28 cellular contexts compared by ENCODE assay signal in the genomic region with DNA sequence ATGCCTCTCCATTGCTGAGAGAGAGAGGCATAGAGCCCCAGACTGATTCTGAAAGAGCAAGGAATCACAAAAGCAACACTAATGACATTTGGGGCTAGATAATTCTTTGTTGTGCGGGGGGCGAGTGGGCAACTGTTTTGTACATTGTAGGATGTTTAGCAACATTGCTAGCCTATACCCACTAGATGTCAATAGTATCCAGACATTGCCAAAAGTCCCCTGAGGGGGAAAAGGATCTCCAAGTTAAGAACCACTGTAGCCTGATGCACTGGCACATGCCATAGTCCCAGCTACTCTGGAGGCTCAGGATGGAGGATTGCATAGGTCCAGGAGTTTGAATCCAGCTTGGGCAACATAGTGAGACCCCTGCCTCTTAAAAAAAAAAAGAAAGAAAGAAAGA. TPM values are rescaled to one million over a fixed set of nuclear protein-coding genes. Genes with fewer than 3 reads are reported as not detected.
A peak's percentile ranks its signal among the peaks of the same experiment; 100 is the strongest.
DNase-seq lines count a peak whose midpoint lies in the region; ATAC-seq, FAIRE-seq and TF ChIP-seq lines count a peak whose summit lies in the region.
"Had no signal": no experiment of that assay in that cellular context is flagged by ENCODE, and none has a peak within 500 bp of the region (broad histone marks: within the 10 kb centered on the region; RNA-seq: fewer than 3 reads in every experiment).

No MANE protein-coding gene starts in this region.

- no peak for FAIRE-seq in GM12891 (lab: Jason Lieb, UNC)
- FAIRE-seq: GM18507 had no signal

- H3K4me2 ChIP-seq in SK-N-SH = no peak overlapping the region
- H3K4me2 ChIP-seq: smooth muscle cell had no signal

- H3K27ac ChIP-seq in SK-N-SH (ENCODE audit: low read depth in 2 of 2, low read length in 1 of 2) = no peak overlapping the region
- no peak overlapping the region for H3K27ac ChIP-seq in foreskin keratinocyte
- H3K27ac ChIP-seq: 22Rv1, left lung, prostate gland, RWPE1 had no signal

- DNase-seq in DMS 273 (lab: John Stamatoyannopoulos, UW; ENCODE audit: unreplicated experiment) (peak; percentile 9), DMS 273 treated with DMSO at 0.1 percent for 48 hours (lab: John Stamatoyannopoulos, UW) (no peak), M059J (ENCODE audit: low read depth) (peak; percentile 28), SK-N-SH (no peak), foreskin keratinocyte (no peak), GM12891 (ENCODE audit: insufficient read length, low spot score) (no peak)
- DNase-seq: activated CD4-positive, alpha-beta memory T cell treated with anti-CD3 and anti-CD28 coated beads for 36 hours; activated naive CD4-positive, alpha-beta T cell treated with Interleukin-2 at 50 U/mL for 16 hours; activated T-cell treated with anti-CD3 and anti-CD28 coated beads, Interleukin-2, amount 50 U/mL, for 1 hour; C1 segment of cervical spinal cord; effector memory CD4-positive, alpha-beta T cell; head of caudate nucleus; KBM-7; left lung; midbrain; NCI-H1417; NCI-H774; nephron progenitor cell; stimulated activated CD4-positive, alpha-beta T cell treated with anti-CD3 and anti-CD28 coated beads, Interleukin-4, amount 100 ng/mL, for 1 hour; T-helper 1 cell had no signal

- TF ChIP-seq CTCF in SK-N-SH (IDR thresholded peaks at IDR 0.05) (0 out of 2 replicates have a peak, but pooled peaks have one; percentile 14), foreskin keratinocyte (conservative IDR thresholded peaks at IDR 0.05) (peak; percentile 36)

- H3F3A ChIP-seq in SK-N-SH (replicated peaks; ENCODE audit: insufficient read depth) = peaks cover 4% of the 10 kb centered on the region

- CTCF ChIA-PET in SK-N-SH (lab: Yijun Ruan, JAX) = no interaction called here

- no peaks in the 10 kb centered on the region for H4K20me1 ChIP-seq in SK-N-SH (ENCODE audit: insufficient read depth)

- TF ChIP-seq POLR2A in GM12891 (IDR thresholded peaks at IDR 0.05; ENCODE audit: low read depth, low read length) = no peak

- H3K4me1 ChIP-seq in SK-N-SH (ENCODE audit: control insufficient read depth in 1 of 2, insufficient read depth in 2 of 2, low read depth in 1 of 2, low read length in 1 of 2) (peaks cover 0 to 2% of the 10 kb centered on the region in 2 experiments; a peak in 1 of 4 replicates), foreskin keratinocyte (no peaks in the 10 kb centered on the region)
- H3K4me1 ChIP-seq: left lung, prostate gland had no signal

- TF ChIP-seq RAD21 in SK-N-SH (IDR thresholded peaks at IDR 0.05; ENCODE audit: low read length) = peak; percentile 32; the same call in 1 of the 2 replicates

- TF ChIP-seq EP300 in SK-N-SH (IDR thresholded peaks at IDR 0.05; ENCODE audit: borderline replicate concordance in 1 of 2, low read depth in 1 of 2, low read length in 1 of 2) = no peak

- 85% methylated on average over 2 of the region's 2 CpGs for WGBS in SK-N-SH (ENCODE audit: low lambda C conversion rate)

- ATAC-seq in foreskin keratinocyte (no peak), GM19328 (IDR thresholded peaks at IDR 0.05; ENCODE audit: unreplicated experiment) (no peak), GM18502 (IDR thresholded peaks at IDR 0.05; ENCODE audit: poor library complexity, unreplicated experiment) (no peak)
- ATAC-seq: left lung, WTC11 had no signal

- no peak overlapping the region for H3K9ac ChIP-seq in SK-N-SH

- H3K36me3 ChIP-seq in SK-N-SH (replicated peaks in 1 of 2; ENCODE audit: control insufficient read depth in 1 of 2, insufficient read depth in 2 of 2, low read length in 1 of 2) = no peaks in the 10 kb centered on the region
- H3K36me3 ChIP-seq: left lung, prostate gland had no signal

- H2AFZ ChIP-seq in SK-N-SH (ENCODE audit: low read depth) = no peak overlapping the region

- H3K79me2 ChIP-seq in SK-N-SH (ENCODE audit: insufficient read depth) = no peaks in the 10 kb centered on the region

- no peaks in the 10 kb centered on the region for H3K9me2 ChIP-seq in SK-N-SH

- POLR2A ChIA-PET in SK-N-SH (lab: Yijun Ruan, JAX) = no interaction called here

- no peak overlapping the region for H3K4me3 ChIP-seq in SK-N-SH (ENCODE audit: low read depth in 2 of 2, low read length in 1 of 2)
- H3K4me3 ChIP-seq: left lung, prostate gland, smooth muscle cell had no signal

- H3K27me3 ChIP-seq in SK-N-SH (ENCODE audit: insufficient read depth) = no peaks in the 10 kb centered on the region
- H3K27me3 ChIP-seq in foreskin keratinocyte = peaks cover 24% of the 10 kb centered on the region
- H3K27me3 ChIP-seq: left lung had no signal

- no peaks in the 10 kb centered on the region for H3K9me3 ChIP-seq in SK-N-SH
- H3K9me3 ChIP-seq: left lung, prostate gland had no signal

TF ChIP-seq in SK-N-SH, 30 proteins besides CTCF, POLR2A, EP300 and RAD21 (continues in another document):
- no peak for TF ChIP-seq JUND (IDR thresholded peaks at IDR 0.05)
- no peak for TF ChIP-seq ELF1 (IDR thresholded peaks at IDR 0.05)
- no peak for TF ChIP-seq TEAD4 (IDR thresholded peaks at IDR 0.05; ENCODE audit: borderline replicate concordance, insufficient read depth)
- TF ChIP-seq EZH2phosphoT487 (IDR thresholded peaks at IDR 0.05; ENCODE audit: borderline replicate concordance, low read depth) = no peak
- no peak for TF ChIP-seq NFIC (IDR thresholded peaks at IDR 0.05; ENCODE audit: borderline replicate concordance)
- TF ChIP-seq, protein P1, sequence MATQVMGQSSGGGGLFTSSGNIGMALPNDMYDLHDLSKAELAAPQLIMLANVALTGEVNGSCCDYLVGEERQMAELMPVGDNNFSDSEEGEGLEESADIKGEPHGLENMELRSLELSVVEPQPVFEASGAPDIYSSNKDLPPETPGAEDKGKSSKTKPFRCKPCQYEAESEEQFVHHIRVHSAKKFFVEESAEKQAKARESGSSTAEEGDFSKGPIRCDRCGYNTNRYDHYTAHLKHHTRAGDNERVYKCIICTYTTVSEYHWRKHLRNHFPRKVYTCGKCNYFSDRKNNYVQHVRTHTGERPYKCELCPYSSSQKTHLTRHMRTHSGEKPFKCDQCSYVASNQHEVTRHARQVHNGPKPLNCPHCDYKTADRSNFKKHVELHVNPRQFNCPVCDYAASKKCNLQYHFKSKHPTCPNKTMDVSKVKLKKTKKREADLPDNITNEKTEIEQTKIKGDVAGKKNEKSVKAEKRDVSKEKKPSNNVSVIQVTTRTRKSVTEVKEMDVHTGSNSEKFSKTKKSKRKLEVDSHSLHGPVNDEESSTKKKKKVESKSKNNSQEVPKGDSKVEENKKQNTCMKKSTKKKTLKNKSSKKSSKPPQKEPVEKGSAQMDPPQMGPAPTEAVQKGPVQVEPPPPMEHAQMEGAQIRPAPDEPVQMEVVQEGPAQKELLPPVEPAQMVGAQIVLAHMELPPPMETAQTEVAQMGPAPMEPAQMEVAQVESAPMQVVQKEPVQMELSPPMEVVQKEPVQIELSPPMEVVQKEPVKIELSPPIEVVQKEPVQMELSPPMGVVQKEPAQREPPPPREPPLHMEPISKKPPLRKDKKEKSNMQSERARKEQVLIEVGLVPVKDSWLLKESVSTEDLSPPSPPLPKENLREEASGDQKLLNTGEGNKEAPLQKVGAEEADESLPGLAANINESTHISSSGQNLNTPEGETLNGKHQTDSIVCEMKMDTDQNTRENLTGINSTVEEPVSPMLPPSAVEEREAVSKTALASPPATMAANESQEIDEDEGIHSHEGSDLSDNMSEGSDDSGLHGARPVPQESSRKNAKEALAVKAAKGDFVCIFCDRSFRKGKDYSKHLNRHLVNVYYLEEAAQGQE (IDR thresholded peaks at IDR 0.05; ENCODE audit: low read depth, low read length) = no peak

TF ChIP-seq in GM12891, 5 proteins besides CTCF, POLR2A, EP300 and RAD21:
- TF ChIP-seq POU2F2 (IDR thresholded peaks at IDR 0.05; ENCODE audit: low read depth, low read length) (no peak), POLR2AphosphoS5 (IDR thresholded peaks at IDR 0.05; ENCODE audit: low read depth, low read length) (no peak), PAX5 (IDR thresholded peaks at IDR 0.05; ENCODE audit: insufficient read depth, low read length, severe bottlenecking) (no peak), TAF1 (IDR thresholded peaks at IDR 0.05; ENCODE audit: low read depth, low read length) (no peak), SPI1 (IDR thresholded peaks at IDR 0.05; ENCODE audit: low read depth, low read length) (no peak)
TF ChIP-seq in GM12891: peak in this region for 0.

RNA-seq across cellular contexts. Expression of a gene that starts 22.8 kb away (rescaled TPM):
- 78.4 and 98.4 TPM in 2 replicates for total RNA-seq in M059J (2014; rRNA removed; shearing (Covaris generic))
- polyA plus RNA-seq in SK-N-SH (2012; rRNA removed) = 28.1 and 33.3 TPM in 2 replicates
- polyA plus RNA-seq in SK-N-SH (2012; cell fraction: cytosol; rRNA removed) = 47.4 and 56.2 TPM in 2 replicates
- polyA plus RNA-seq in SK-N-SH (2012; cell fraction: nucleus; rRNA removed) = 10.7 and 18.6 TPM in 2 replicates
- 31.4 and 35.6 TPM in 2 replicates for total RNA-seq in foreskin keratinocyte
- 10.1 and 10.4 TPM in 2 replicates for polyA plus RNA-seq in foreskin keratinocyte
- 10.4 TPM for polyA plus RNA-seq in GM12891 (2012; ENCODE audit: low read depth, missing spikeins)

Comparison
In these comparisons a context has a peak if more than half of its experiments do, and no peak if none do; other contexts are left out.
1. DNase-seq: peak in DMS 273 (single experiment) and M059J (single experiment); none in DMS 273 treated with DMSO at 0.1 percent for 48 hours (single experiment), SK-N-SH (single experiment), foreskin keratinocyte (0 of 2) and GM12891 (single experiment).